Comparison of ENCODE assay signal across 1 cellular context in the genomic region with DNA sequence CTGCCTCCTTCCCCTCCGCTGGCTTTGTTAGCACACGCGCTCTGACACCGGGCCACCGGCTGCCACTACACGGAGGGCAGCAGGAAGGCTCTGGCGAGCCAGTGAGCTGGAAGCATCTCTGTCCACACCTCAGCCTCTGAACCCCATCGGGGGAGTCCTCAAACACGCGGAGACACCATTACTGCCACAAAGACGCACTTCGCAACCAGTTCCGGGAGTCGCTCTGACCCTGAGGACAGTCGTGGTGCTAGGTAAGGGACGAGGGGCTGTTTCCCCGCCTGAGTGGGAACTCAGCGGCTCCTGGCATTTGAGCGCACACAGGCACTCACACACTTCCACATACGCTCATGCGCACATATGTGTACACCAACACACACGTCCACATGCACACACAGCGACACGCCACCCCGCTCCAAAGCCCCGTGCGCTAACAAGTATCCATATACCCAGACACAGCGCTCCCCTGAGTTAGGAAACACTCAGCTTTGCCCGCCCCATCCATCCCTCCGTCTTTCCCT.
TF ChIP-seq lines count a peak whose summit lies in the region.

No MANE protein-coding gene starts in this region.

TF ChIP-seq in GM12878, 131 proteins besides CTCF, POLR2A, EP300 and RAD21 (continued from another document):
- TF ChIP-seq, protein P1, sequence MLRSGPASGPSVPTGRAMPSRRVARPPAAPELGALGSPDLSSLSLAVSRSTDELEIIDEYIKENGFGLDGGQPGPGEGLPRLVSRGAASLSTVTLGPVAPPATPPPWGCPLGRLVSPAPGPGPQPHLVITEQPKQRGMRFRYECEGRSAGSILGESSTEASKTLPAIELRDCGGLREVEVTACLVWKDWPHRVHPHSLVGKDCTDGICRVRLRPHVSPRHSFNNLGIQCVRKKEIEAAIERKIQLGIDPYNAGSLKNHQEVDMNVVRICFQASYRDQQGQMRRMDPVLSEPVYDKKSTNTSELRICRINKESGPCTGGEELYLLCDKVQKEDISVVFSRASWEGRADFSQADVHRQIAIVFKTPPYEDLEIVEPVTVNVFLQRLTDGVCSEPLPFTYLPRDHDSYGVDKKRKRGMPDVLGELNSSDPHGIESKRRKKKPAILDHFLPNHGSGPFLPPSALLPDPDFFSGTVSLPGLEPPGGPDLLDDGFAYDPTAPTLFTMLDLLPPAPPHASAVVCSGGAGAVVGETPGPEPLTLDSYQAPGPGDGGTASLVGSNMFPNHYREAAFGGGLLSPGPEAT (IDR thresholded peaks at IDR 0.05; ENCODE audit: low read depth): peak; percentile 40; the same call in 1 of the 2 replicates
- TF ChIP-seq TAF1 (IDR thresholded peaks at IDR 0.05; ENCODE audit: borderline replicate concordance, low read depth, low read length) (peak; percentile 27; the same call in 1 of the 2 replicates), TARDBP (IDR thresholded peaks at IDR 0.05; ENCODE audit: borderline replicate concordance) (0 out of 2 replicates have a peak, but pooled peaks have one; percentile 39), PAX8 (IDR thresholded peaks at IDR 0.05) (0 out of 2 replicates have a peak, but pooled peaks have one; percentile 47), SREBF2 (IDR thresholded peaks at IDR 0.05; ENCODE audit: low read length) (no peak), JUNB (IDR thresholded peaks at IDR 0.05) (no peak), CHD2 (IDR thresholded peaks at IDR 0.05; ENCODE audit: borderline replicate concordance, low read depth, low read length) (no peak), ZNF24 (IDR thresholded peaks at IDR 0.05) (peak; percentile 98), BHLHE40 (IDR thresholded peaks at IDR 0.05; ENCODE audit: borderline replicate concordance in 1 of 2, low read depth in 2 of 2, low read length in 1 of 2) (peak in 1 of 2 experiments; percentile 33; a peak in 1 of 4 replicates), IRF4 (IDR thresholded peaks at IDR 0.05; ENCODE audit: low read depth, low read length) (no peak), BCL11A (IDR thresholded peaks at IDR 0.05; ENCODE audit: low read depth, low read length) (0 out of 2 replicates have a peak, but pooled peaks have one; percentile 10), RELA (IDR thresholded peaks at IDR 0.05; ENCODE audit: borderline replicate concordance, partially characterized antibody) (no peak), MEF2B (IDR thresholded peaks at IDR 0.05; ENCODE audit: partially characterized antibody, poor library complexity, severe bottlenecking) (no peak), MYC (IDR thresholded peaks at IDR 0.05; ENCODE audit: insufficient read depth, insufficient read length, insufficient replicate concordance, low read length, severe bottlenecking) (peak; percentile 54), TBL1XR1 (IDR thresholded peaks at IDR 0.05; ENCODE audit: low read depth, low read length) (no peak), CBFB (IDR thresholded peaks at IDR 0.05; ENCODE audit: low read depth) (0 out of 2 replicates have a peak, but pooled peaks have one; percentile 21), POU2F2 (IDR thresholded peaks at IDR 0.05; ENCODE audit: borderline replicate concordance, low read depth, low read length) (no peak), RCOR1 (conservative IDR thresholded peaks at IDR 0.05; ENCODE audit: low read depth, low read length) (no peak), RB1 (IDR thresholded peaks at IDR 0.05; ENCODE audit: borderline replicate concordance) (peak; percentile 70; the same call in 1 of the 2 replicates), DPF2 (IDR thresholded peaks at IDR 0.05) (peak; percentile 53; the same call in 1 of the 2 replicates), EED (IDR thresholded peaks at IDR 0.05; ENCODE audit: low read depth) (peak; percentile 37; the same call in 1 of the 2 replicates), GATAD2B (conservative IDR thresholded peaks at IDR 0.05; ENCODE audit: low read depth) (no peak), HDGF (IDR thresholded peaks at IDR 0.05) (peak; percentile 91; the same call in 1 of the 2 replicates), IKZF2 (IDR thresholded peaks at IDR 0.05) (peak in 1 of 2 experiments; percentile 35; a peak in 2 of 4 replicates), NR2C2 (IDR thresholded peaks at IDR 0.05; ENCODE audit: borderline replicate concordance, control insufficient read depth, insufficient read length, low read depth) (no peak), EGR1 (IDR thresholded peaks at IDR 0.05; ENCODE audit: borderline replicate concordance in 1 of 2, low read depth in 2 of 2, low read length in 2 of 2) (no peak)
- TF ChIP-seq, protein P2, sequence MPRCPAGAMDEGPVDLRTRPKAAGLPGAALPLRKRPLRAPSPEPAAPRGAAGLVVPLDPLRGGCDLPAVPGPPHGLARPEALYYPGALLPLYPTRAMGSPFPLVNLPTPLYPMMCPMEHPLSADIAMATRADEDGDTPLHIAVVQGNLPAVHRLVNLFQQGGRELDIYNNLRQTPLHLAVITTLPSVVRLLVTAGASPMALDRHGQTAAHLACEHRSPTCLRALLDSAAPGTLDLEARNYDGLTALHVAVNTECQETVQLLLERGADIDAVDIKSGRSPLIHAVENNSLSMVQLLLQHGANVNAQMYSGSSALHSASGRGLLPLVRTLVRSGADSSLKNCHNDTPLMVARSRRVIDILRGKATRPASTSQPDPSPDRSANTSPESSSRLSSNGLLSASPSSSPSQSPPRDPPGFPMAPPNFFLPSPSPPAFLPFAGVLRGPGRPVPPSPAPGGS (IDR thresholded peaks at IDR 0.05; ENCODE audit: borderline replicate concordance, insufficient read depth, low read depth, low read length, poor library complexity, severe bottlenecking): no peak
- TF ChIP-seq, protein P3, sequence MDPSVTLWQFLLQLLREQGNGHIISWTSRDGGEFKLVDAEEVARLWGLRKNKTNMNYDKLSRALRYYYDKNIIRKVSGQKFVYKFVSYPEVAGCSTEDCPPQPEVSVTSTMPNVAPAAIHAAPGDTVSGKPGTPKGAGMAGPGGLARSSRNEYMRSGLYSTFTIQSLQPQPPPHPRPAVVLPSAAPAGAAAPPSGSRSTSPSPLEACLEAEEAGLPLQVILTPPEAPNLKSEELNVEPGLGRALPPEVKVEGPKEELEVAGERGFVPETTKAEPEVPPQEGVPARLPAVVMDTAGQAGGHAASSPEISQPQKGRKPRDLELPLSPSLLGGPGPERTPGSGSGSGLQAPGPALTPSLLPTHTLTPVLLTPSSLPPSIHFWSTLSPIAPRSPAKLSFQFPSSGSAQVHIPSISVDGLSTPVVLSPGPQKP (IDR thresholded peaks at IDR 0.05; ENCODE audit: low read depth, low read length): peak; percentile 43; the same call in 1 of the 2 replicates
- TF ChIP-seq, protein P4, sequence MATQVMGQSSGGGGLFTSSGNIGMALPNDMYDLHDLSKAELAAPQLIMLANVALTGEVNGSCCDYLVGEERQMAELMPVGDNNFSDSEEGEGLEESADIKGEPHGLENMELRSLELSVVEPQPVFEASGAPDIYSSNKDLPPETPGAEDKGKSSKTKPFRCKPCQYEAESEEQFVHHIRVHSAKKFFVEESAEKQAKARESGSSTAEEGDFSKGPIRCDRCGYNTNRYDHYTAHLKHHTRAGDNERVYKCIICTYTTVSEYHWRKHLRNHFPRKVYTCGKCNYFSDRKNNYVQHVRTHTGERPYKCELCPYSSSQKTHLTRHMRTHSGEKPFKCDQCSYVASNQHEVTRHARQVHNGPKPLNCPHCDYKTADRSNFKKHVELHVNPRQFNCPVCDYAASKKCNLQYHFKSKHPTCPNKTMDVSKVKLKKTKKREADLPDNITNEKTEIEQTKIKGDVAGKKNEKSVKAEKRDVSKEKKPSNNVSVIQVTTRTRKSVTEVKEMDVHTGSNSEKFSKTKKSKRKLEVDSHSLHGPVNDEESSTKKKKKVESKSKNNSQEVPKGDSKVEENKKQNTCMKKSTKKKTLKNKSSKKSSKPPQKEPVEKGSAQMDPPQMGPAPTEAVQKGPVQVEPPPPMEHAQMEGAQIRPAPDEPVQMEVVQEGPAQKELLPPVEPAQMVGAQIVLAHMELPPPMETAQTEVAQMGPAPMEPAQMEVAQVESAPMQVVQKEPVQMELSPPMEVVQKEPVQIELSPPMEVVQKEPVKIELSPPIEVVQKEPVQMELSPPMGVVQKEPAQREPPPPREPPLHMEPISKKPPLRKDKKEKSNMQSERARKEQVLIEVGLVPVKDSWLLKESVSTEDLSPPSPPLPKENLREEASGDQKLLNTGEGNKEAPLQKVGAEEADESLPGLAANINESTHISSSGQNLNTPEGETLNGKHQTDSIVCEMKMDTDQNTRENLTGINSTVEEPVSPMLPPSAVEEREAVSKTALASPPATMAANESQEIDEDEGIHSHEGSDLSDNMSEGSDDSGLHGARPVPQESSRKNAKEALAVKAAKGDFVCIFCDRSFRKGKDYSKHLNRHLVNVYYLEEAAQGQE (IDR thresholded peaks at IDR 0.05; ENCODE audit: low read depth, low read length): no peak
- TF ChIP-seq, protein P5, sequence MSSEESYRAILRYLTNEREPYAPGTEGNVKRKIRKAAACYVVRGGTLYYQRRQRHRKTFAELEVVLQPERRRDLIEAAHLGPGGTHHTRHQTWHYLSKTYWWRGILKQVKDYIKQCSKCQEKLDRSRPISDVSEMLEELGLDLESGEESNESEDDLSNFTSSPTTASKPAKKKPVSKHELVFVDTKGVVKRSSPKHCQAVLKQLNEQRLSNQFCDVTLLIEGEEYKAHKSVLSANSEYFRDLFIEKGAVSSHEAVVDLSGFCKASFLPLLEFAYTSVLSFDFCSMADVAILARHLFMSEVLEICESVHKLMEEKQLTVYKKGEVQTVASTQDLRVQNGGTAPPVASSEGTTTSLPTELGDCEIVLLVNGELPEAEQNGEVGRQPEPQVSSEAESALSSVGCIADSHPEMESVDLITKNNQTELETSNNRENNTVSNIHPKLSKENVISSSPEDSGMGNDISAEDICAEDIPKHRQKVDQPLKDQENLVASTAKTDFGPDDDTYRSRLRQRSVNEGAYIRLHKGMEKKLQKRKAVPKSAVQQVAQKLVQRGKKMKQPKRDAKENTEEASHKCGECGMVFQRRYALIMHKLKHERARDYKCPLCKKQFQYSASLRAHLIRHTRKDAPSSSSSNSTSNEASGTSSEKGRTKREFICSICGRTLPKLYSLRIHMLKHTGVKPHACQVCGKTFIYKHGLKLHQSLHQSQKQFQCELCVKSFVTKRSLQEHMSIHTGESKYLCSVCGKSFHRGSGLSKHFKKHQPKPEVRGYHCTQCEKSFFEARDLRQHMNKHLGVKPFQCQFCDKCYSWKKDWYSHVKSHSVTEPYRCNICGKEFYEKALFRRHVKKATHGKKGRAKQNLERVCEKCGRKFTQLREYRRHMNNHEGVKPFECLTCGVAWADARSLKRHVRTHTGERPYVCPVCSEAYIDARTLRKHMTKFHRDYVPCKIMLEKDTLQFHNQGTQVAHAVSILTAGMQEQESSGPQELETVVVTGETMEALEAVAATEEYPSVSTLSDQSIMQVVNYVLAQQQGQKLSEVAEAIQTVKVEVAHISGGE (CRISPR knock-in tag; IDR thresholded peaks at IDR 0.05): no peak
- TF ChIP-seq, protein P6, sequence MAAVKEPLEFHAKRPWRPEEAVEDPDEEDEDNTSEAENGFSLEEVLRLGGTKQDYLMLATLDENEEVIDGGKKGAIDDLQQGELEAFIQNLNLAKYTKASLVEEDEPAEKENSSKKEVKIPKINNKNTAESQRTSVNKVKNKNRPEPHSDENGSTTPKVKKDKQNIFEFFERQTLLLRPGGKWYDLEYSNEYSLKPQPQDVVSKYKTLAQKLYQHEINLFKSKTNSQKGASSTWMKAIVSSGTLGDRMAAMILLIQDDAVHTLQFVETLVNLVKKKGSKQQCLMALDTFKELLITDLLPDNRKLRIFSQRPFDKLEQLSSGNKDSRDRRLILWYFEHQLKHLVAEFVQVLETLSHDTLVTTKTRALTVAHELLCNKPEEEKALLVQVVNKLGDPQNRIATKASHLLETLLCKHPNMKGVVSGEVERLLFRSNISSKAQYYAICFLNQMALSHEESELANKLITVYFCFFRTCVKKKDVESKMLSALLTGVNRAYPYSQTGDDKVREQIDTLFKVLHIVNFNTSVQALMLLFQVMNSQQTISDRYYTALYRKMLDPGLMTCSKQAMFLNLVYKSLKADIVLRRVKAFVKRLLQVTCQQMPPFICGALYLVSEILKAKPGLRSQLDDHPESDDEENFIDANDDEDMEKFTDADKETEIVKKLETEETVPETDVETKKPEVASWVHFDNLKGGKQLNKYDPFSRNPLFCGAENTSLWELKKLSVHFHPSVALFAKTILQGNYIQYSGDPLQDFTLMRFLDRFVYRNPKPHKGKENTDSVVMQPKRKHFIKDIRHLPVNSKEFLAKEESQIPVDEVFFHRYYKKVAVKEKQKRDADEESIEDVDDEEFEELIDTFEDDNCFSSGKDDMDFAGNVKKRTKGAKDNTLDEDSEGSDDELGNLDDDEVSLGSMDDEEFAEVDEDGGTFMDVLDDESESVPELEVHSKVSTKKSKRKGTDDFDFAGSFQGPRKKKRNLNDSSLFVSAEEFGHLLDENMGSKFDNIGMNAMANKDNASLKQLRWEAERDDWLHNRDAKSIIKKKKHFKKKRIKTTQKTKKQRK (IDR thresholded peaks at IDR 0.05; ENCODE audit: low read depth, low read length): no peak
- TF ChIP-seq, protein P7, sequence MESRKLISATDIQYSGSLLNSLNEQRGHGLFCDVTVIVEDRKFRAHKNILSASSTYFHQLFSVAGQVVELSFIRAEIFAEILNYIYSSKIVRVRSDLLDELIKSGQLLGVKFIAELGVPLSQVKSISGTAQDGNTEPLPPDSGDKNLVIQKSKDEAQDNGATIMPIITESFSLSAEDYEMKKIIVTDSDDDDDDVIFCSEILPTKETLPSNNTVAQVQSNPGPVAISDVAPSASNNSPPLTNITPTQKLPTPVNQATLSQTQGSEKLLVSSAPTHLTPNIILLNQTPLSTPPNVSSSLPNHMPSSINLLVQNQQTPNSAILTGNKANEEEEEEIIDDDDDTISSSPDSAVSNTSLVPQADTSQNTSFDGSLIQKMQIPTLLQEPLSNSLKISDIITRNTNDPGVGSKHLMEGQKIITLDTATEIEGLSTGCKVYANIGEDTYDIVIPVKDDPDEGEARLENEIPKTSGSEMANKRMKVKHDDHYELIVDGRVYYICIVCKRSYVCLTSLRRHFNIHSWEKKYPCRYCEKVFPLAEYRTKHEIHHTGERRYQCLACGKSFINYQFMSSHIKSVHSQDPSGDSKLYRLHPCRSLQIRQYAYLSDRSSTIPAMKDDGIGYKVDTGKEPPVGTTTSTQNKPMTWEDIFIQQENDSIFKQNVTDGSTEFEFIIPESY (IDR thresholded peaks at IDR 0.05): no peak
